15 cellular contexts compared by ENCODE assay signal in the genomic region with DNA sequence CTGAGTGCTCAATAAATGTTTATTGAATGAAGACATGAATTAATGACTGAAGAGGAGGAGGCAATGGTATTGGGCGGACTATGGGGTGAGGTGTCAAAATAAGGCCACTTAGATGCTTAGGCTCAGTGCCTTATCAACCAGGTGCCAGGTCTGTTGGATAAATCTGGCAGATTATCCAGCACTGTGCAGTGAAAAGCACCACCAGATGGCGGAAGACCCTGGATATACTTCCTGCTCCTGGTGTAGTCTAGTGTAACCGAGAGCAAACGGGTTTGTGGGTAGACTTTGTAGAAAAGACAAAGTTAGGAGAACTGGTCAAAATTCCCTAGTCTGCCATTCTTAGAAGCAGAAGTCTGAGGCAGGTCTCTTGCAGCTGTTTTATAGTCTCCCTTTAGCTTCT.
DNase-seq lines count a peak whose midpoint lies in the region; ATAC-seq and TF ChIP-seq lines count a peak whose summit lies in the region.
"Had no signal": no experiment of that assay in that cellular context is flagged by ENCODE, and none has a peak within 500 bp of the region (broad histone marks: within the 10 kb centered on the region; RNA-seq: fewer than 3 reads in every experiment).

No MANE protein-coding gene starts in this region.

- peak; percentile 44 for TF ChIP-seq CTCF in SK-N-SH (IDR thresholded peaks at IDR 0.05)
- TF ChIP-seq CTCF in mucosa of descending colon (IDR thresholded peaks at IDR 0.05): no peak

- no peak overlapping the region for H3K27ac ChIP-seq in SK-N-SH (ENCODE audit: low read depth in 2 of 2, low read length in 1 of 2)
- H3K27ac ChIP-seq: epithelial cell of prostate had no signal

- WGBS in SK-N-SH (ENCODE audit: low lambda C conversion rate): 5% methylated on average over 4 of the region's 4 CpGs

- no peak overlapping the region for H2AFZ ChIP-seq in SK-N-SH (ENCODE audit: low read depth)

- H3K79me2 ChIP-seq in SK-N-SH (ENCODE audit: insufficient read depth): no peaks in the 10 kb centered on the region

- no peaks in the 10 kb centered on the region for H3K36me3 ChIP-seq in SK-N-SH (replicated peaks in 1 of 2; ENCODE audit: control insufficient read depth in 1 of 2, insufficient read depth in 2 of 2, low read length in 1 of 2)
- H3K36me3 ChIP-seq in mucosa of descending colon (ENCODE audit: low read depth): no peaks in the 10 kb centered on the region

- no peaks in the 10 kb centered on the region for H3F3A ChIP-seq in SK-N-SH (replicated peaks; ENCODE audit: insufficient read depth)

- POLR2A ChIA-PET in SK-N-SH (lab: Yijun Ruan, JAX): no interaction called here

- H3K9me3 ChIP-seq in SK-N-SH (no peaks in the 10 kb centered on the region), mucosa of descending colon (no peaks in the 10 kb centered on the region)

- intact Hi-C loops in mucosa of descending colon (cut with DNase I, micrococcal nuclease): no loop called here

- no peak overlapping the region for H3K9ac ChIP-seq in SK-N-SH

- peak; percentile 20 for ATAC-seq in mucosa of descending colon

- no peak for TF ChIP-seq EP300 in SK-N-SH (IDR thresholded peaks at IDR 0.05; ENCODE audit: borderline replicate concordance in 1 of 2, low read depth in 1 of 2, low read length in 1 of 2)

- DNase-seq in DMS 273 (lab: John Stamatoyannopoulos, UW; ENCODE audit: unreplicated experiment) (peak; percentile 60), DMS 273 treated with DMSO at 0.1 percent for 48 hours (lab: John Stamatoyannopoulos, UW) (no peak), LHCN-M2 (ENCODE audit: low read depth) (peak; percentile 6), SK-N-SH (no peak), mucosa of descending colon (no peak)
- no peak for DNase-seq in activated effector memory CD4-positive, alpha-beta T cell treated with anti-CD3 and anti-CD28 coated beads, Interleukin-2, amount 50 U/mL, for 16 hours
- no peak for DNase-seq in activated CD4-positive, alpha-beta T cell treated with anti-CD3 and anti-CD28 coated beads, Interleukin-2, amount 50 U/mL, for 4 hours
- no peak for DNase-seq in activated CD4-positive, CD25-positive, alpha-beta regulatory T cell (lab: John Stamatoyannopoulos, UW)
- DNase-seq: 8988T; activated CD4-positive, alpha-beta memory T cell treated with anti-CD3 and anti-CD28 coated beads, Interleukin-2, amount 10 ng/mL, durations not matched to agents 7 days and 5 days; activated gamma-delta T cell treated with Interleukin-2 at 50 U/mL for 16 hours; DMS79; NCI-H1436; stimulated activated CD4-positive, alpha-beta T cell treated with anti-CD3 and anti-CD28 coated beads, Interleukin-15, amount 100 ng/mL, for 24 hours had no signal

- H3K4me3 ChIP-seq in SK-N-SH (ENCODE audit: low read depth in 2 of 2, low read length in 1 of 2) (no peak overlapping the region), mucosa of descending colon (no peak overlapping the region)

- H3K27me3 ChIP-seq in SK-N-SH (ENCODE audit: insufficient read depth): no peaks in the 10 kb centered on the region; the same call in 1 of the 2 replicates

- TF ChIP-seq RAD21 in SK-N-SH (IDR thresholded peaks at IDR 0.05; ENCODE audit: low read length): 0 out of 2 replicates have a peak, but pooled peaks have one; percentile 13

- H4K20me1 ChIP-seq in SK-N-SH (ENCODE audit: insufficient read depth): no peaks in the 10 kb centered on the region

- H3K4me2 ChIP-seq in SK-N-SH: no peak overlapping the region

- no peaks in the 10 kb centered on the region for H3K9me2 ChIP-seq in SK-N-SH

- CTCF ChIA-PET in SK-N-SH (lab: Yijun Ruan, JAX): no interaction called here

- no peaks in the 10 kb centered on the region for H3K4me1 ChIP-seq in SK-N-SH (ENCODE audit: control insufficient read depth in 1 of 2, insufficient read depth in 2 of 2, low read depth in 1 of 2, low read length in 1 of 2)
- H3K4me1 ChIP-seq in mucosa of descending colon (ENCODE audit: low read depth): no peaks in the 10 kb centered on the region

TF ChIP-seq in SK-N-SH, 30 proteins besides CTCF, POLR2A, EP300 and RAD21:
- TF ChIP-seq SMC3 (IDR thresholded peaks at IDR 0.05; ENCODE audit: low read depth, low read length): 0 out of 2 replicates have a peak, but pooled peaks have one; percentile 15
- no peak for TF ChIP-seq RFX5 (IDR thresholded peaks at IDR 0.05; ENCODE audit: low read length)
- TF ChIP-seq PBX3 (IDR thresholded peaks at IDR 0.05): no peak
- TF ChIP-seq ZBTB33 (IDR thresholded peaks at IDR 0.05; ENCODE audit: borderline replicate concordance, low read depth): no peak
TF ChIP-seq in SK-N-SH: peak in this region for 1.

Comparison
In these comparisons a context has a peak if more than half of its experiments do, and no peak if none do; other contexts are left out.
1. DNase-seq: peak in DMS 273 (single experiment) and LHCN-M2 (single experiment); none in DMS 273 treated with DMSO at 0.1 percent for 48 hours (single experiment), SK-N-SH (single experiment), mucosa of descending colon (0 of 3), activated effector memory CD4-positive, alpha-beta T cell treated with anti-CD3 and anti-CD28 coated beads, Interleukin-2, amount 50 U/mL, for 16 hours (single experiment), activated CD4-positive, alpha-beta T cell treated with anti-CD3 and anti-CD28 coated beads, Interleukin-2, amount 50 U/mL, for 4 hours (0 of 2) and activated CD4-positive, CD25-positive, alpha-beta regulatory T cell (0 of 4).